In genomic region chr9:127754761-127755557, GRCh38 we compare ENCODE assay signal across 14 cellular contexts. TPM values are rescaled to one million over a fixed set of nuclear protein-coding genes. Genes with fewer than 3 reads are reported as not detected.
DNase-seq lines count a peak whose midpoint lies in the region; ATAC-seq and FAIRE-seq lines count a peak whose summit lies in the region.
"Had no signal": no experiment of that assay in that cellular context is flagged by ENCODE, and none has a peak within 500 bp of the region (broad histone marks: within the 10 kb centered on the region; RNA-seq: fewer than 3 reads in every experiment).

No MANE protein-coding gene starts in this region.

- DNase-seq in H7 (peak; percentile 99), NCI-H2227 treated with DMSO at 0.1 percent for 48 hours (lab: John Stamatoyannopoulos, UW) (peak; percentile 36), frontal cortex (ENCODE audit: low spot score in 2 of 2) (peak; percentile 60 to 73), ureter (ENCODE audit: low spot score) (no peak), ACHN (no peak), NCI-H526 (lab: John Stamatoyannopoulos, UW) (no peak)
- DNase-seq: activated T-cell treated with anti-CD3 and anti-CD28 coated beads, Interleukin-2, amount 50 U/mL, for 72 hours; DMS153; mesenchymal stem cell; stimulated activated CD8-positive, alpha-beta memory T cell treated with anti-CD3 and anti-CD28 coated beads, Interleukin-4, amount 100 ng/mL, for 48 hours had no signal

- H3K36me3 ChIP-seq in H7 (replicated peaks; ENCODE audit: control insufficient read depth, insufficient read depth, low read length) = no peaks in the 10 kb centered on the region
- H3K36me3 ChIP-seq in neuron (ENCODE audit: insufficient read depth, low read length) = no peaks in the 10 kb centered on the region

- FAIRE-seq in frontal cortex (lab: Jason Lieb, UNC) = no peak
- FAIRE-seq: GM18507 had no signal

- peaks cover 13% of the 10 kb centered on the region for H3K4me1 ChIP-seq in neuron (ENCODE audit: insufficient read depth, low read length)

- no peaks in the 10 kb centered on the region for H3K9me3 ChIP-seq in neuron (ENCODE audit: low read length)

- peak overlapping the region; percentile 65 for H2AFZ ChIP-seq in neuron (ENCODE audit: low read depth, low read length)

- no peak for ATAC-seq in GM21619 (IDR thresholded peaks at IDR 0.05; ENCODE audit: unreplicated experiment)
- ATAC-seq: activated T-cell treated with anti-CD3 and anti-CD28 coated beads, Interleukin-2, amount 50 U/mL, for 72 hours had no signal

- H3K27me3 ChIP-seq in H7 (ENCODE audit: control insufficient read depth, insufficient read depth, low read length) (peaks cover 38% of the 10 kb centered on the region), neuron (ENCODE audit: insufficient read depth, low read length) (peaks cover 26% of the 10 kb centered on the region)

- peak overlapping the region; percentile 58 for H3K4me3 ChIP-seq in H7 (ENCODE audit: insufficient read depth, low read depth, low read length)
- peak overlapping the region; percentile 55 for H3K4me3 ChIP-seq in neuron (ENCODE audit: low read length)

- in situ Hi-C loops in ACHN (cut with HindIII; ENCODE audit: low pct_ligation_motif_present, low pct_unique_long_range_greater_than_20kb, low sequenced_read_pairs) = no loop called here

RNA-seq across cellular contexts. Expression of gene TOR2A, which starts 19.9 kb away (rescaled TPM):
- total RNA-seq in H7 (2014; rRNA removed; shearing (Covaris generic)) = 13.7 and 19.3 TPM in 2 replicates
- total RNA-seq in frontal cortex (7.3 TPM), ureter (9.9 TPM)

RNA-seq across cellular contexts. Expression of gene SH2D3C, which starts 23.5 kb away (rescaled TPM):
- 0.26 and 0.42 TPM in 2 replicates for total RNA-seq in H7 (2014; rRNA removed; shearing (Covaris generic))
- total RNA-seq in frontal cortex (6.1 TPM), ureter (15.7 TPM)

RNA-seq across cellular contexts. Expression of gene CDK9, which starts 30.9 kb away (rescaled TPM):
- 51.5 and 56.6 TPM in 2 replicates for total RNA-seq in H7 (2014; rRNA removed; shearing (Covaris generic))
- 40.4 TPM for total RNA-seq in frontal cortex
- total RNA-seq in ureter = 81.0 TPM

RNA-seq across cellular contexts. Expression of gene TTC16, which starts 39.1 kb away (rescaled TPM):
- 0.11 TPM in 1 of 2 replicates, not detected in the other for total RNA-seq in H7 (2014; rRNA removed; shearing (Covaris generic))
- total RNA-seq in frontal cortex = not detected
- total RNA-seq in ureter = 0.34 TPM
- total RNA-seq: RPMI7951 had no signal

RNA-seq across cellular contexts. Expression of gene PTRH1, which starts 39.5 kb away (rescaled TPM):
- 14.3 and 21.2 TPM in 2 replicates for total RNA-seq in H7 (2014; rRNA removed; shearing (Covaris generic))
- total RNA-seq in frontal cortex (6.9 TPM), ureter (12.5 TPM)

Comparison
In these comparisons a context has a peak if more than half of its experiments do, and no peak if none do; other contexts are left out.
1. DNase-seq: peak in H7 (single experiment), NCI-H2227 treated with DMSO at 0.1 percent for 48 hours (single experiment) and frontal cortex (2 of 2); none in ureter (single experiment), ACHN (single experiment) and NCI-H526 (0 of 2).